In genomic region chr2:208278549-208278948, GRCh38 we compare ENCODE assay signal across 10 cellular contexts.
"Had no signal": no experiment of that assay in that cellular context is flagged by ENCODE, and none has a peak within 500 bp of the region (broad histone marks: within the 10 kb centered on the region; RNA-seq: fewer than 3 reads in every experiment).

No MANE protein-coding gene starts in this region.

- ATAC-seq: GM23338 had no signal

- DNase-seq: H9, HCEC 1CT, IMR-90, KBM-7 had no signal

- H3K4me3 ChIP-seq: GM23338 had no signal

- FAIRE-seq: H1, H54, HTR-8/SVneo had no signal

- H3K4me1 Mint-ChIP-seq: GM23338, H9 had no signal

- H3K27ac ChIP-seq: KMS-11 had no signal

- H3K27ac Mint-ChIP-seq: GM23338, H9, HFFc6 had no signal

- H3K4me3 Mint-ChIP-seq: GM23338, H9, HFFc6 had no signal

- H3K9me3 Mint-ChIP-seq: GM23338, H9 had no signal

- H3K4me2 ChIP-seq: GM23338, KMS-11 had no signal
